1 cellular context compared by ENCODE assay signal in genomic region chr11:65304110-65304509, GRCh38.
TF ChIP-seq lines count a peak whose summit lies in the region.

No MANE protein-coding gene starts in this region.

TF ChIP-seq in IMR-90, 13 proteins besides CTCF, POLR2A, EP300 and RAD21 (continued from another document):
- TF ChIP-seq, protein P1, sequence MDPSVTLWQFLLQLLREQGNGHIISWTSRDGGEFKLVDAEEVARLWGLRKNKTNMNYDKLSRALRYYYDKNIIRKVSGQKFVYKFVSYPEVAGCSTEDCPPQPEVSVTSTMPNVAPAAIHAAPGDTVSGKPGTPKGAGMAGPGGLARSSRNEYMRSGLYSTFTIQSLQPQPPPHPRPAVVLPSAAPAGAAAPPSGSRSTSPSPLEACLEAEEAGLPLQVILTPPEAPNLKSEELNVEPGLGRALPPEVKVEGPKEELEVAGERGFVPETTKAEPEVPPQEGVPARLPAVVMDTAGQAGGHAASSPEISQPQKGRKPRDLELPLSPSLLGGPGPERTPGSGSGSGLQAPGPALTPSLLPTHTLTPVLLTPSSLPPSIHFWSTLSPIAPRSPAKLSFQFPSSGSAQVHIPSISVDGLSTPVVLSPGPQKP (IDR thresholded peaks at IDR 0.05; ENCODE audit: borderline replicate concordance, low read depth, low read length) = no peak
- TF ChIP-seq USF2 (IDR thresholded peaks at IDR 0.05; ENCODE audit: low read depth, low read length) (no peak), BHLHE40 (IDR thresholded peaks at IDR 0.05; ENCODE audit: low read depth, low read length) (no peak), MXI1 (IDR thresholded peaks at IDR 0.05; ENCODE audit: borderline replicate concordance, low read depth, low read length) (no peak), CHD1 (IDR thresholded peaks at IDR 0.05; ENCODE audit: low read depth, low read length) (no peak), RFX5 (IDR thresholded peaks at IDR 0.05; ENCODE audit: low read depth, low read length) (no peak), NFE2L2 (IDR thresholded peaks at IDR 0.05; ENCODE audit: low read depth, low read length) (no peak), MAFK (IDR thresholded peaks at IDR 0.05; ENCODE audit: low read depth, low read length) (no peak), FOS (IDR thresholded peaks at IDR 0.05; ENCODE audit: low read depth, low read length) (no peak)
